In genomic region chr12:65756956-65757511, GRCh38 we compare ENCODE assay signal across 10 cellular contexts.
DNase-seq lines count a peak whose midpoint lies in the region; ATAC-seq and TF ChIP-seq lines count a peak whose summit lies in the region.
"Had no signal": no experiment of that assay in that cellular context is flagged by ENCODE, and none has a peak within 500 bp of the region (broad histone marks: within the 10 kb centered on the region; RNA-seq: fewer than 3 reads in every experiment).

No MANE protein-coding gene starts in this region.

- no peak for TF ChIP-seq CTCF in fibroblast of mammary gland (conservative IDR thresholded peaks at IDR 0.05; ENCODE audit: control insufficient read depth, insufficient read depth, low read depth, low read length)

- DNase-seq in fibroblast of mammary gland (ENCODE audit: low read depth) (peak; percentile 35), iPS-NIHi7 (ENCODE audit: extremely low spot score) (no peak), sciatic nerve (ENCODE audit: low spot score) (no peak)
- DNase-seq in stimulated activated naive CD4-positive, alpha-beta T cell (lab: John Stamatoyannopoulos, UW), result no peak
- DNase-seq: cortex of kidney, left ventricle myocardium inferior, NCI-H2171 treated with DMSO at 0.1 percent for 48 hours had no signal

- intact Hi-C loops in sciatic nerve (cut with DNase I), result no loop called here

- no peak overlapping the region for H3K4me3 ChIP-seq in fibroblast of mammary gland (ENCODE audit: control insufficient read depth, low read depth, low read length)
- H3K4me3 ChIP-seq: left ventricle myocardium inferior had no signal

- ATAC-seq in GM18861 (IDR thresholded peaks at IDR 0.05; ENCODE audit: unreplicated experiment) (peak; percentile 96), GM21423 (IDR thresholded peaks at IDR 0.05; ENCODE audit: unreplicated experiment) (peak; percentile 90), HG03175 (IDR thresholded peaks at IDR 0.05; ENCODE audit: unreplicated experiment) (peak; percentile 89), sciatic nerve (no peak)
